In the genomic region with DNA sequence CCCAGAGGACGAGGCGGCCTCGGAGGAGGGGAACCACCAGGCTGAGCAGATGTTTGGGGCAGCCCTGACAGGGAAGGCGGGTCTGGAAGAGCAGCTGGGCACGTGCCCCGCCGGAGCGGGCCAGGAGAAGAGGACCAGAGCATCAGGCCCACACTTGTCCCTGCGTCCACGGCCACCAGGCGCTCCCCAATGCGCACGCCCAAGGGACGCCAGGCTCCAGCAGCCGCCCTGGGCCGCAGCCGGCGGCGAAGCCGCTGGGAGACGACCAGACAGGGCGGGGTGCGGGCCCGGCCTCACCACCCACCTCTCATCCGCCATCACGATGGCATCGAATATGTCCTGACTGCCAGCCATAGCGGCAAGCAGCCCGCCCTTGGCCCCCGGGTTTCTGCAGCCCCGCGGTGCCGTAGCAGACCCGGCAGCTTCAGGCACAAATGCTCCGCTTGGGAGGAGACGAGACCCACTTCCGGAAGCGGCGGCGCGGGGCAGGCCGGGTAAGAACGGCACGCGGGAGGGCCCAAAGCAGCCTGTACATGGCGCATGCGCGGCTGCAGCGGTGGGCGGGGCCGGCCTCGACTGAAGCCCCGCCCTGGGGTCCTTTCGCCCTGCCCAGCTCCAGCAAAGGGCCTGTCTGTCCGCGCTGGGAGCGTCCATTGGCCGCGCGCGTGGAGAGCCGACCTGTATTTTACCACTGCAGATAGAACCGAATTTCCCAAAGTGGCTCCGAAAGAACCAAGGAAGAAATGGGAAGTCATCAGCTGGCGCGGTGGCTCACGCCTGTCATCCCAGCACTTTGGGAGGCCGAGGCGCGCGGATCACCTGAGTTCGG, we compare ENCODE assay signal across 8 cellular contexts. TPM values are rescaled to one million over a fixed set of nuclear protein-coding genes. Genes with fewer than 3 reads are reported as not detected.
A peak's percentile ranks its signal among the peaks of the same experiment; 100 is the strongest.
DNase-seq lines count a peak whose midpoint lies in the region; ATAC-seq and TF ChIP-seq lines count a peak whose summit lies in the region.

Gene LTO1, minus strand, starts transcription at position 468 of the 829 bp plus-strand sequence. Its CDS starts 114 bp downstream, at position 354.

- intact Hi-C loops in vagina (cut with DNase I) = no loop called here

- H3K4me1 ChIP-seq in rectal smooth muscle tissue (ENCODE audit: control insufficient read depth, insufficient read depth, low read length) (peaks cover 10% of the 10 kb centered on the region), vagina (peaks cover 20% of the 10 kb centered on the region)

- H3K27me3 ChIP-seq in rectal smooth muscle tissue (ENCODE audit: control insufficient read depth, insufficient read depth, low read length) (no peaks in the 10 kb centered on the region), vagina (no peaks in the 10 kb centered on the region)

- ATAC-seq in GM18502 (IDR thresholded peaks at IDR 0.05; ENCODE audit: poor library complexity, unreplicated experiment) = peak; percentile 87
- peak; percentile 86 for ATAC-seq in HG02970 (IDR thresholded peaks at IDR 0.05; ENCODE audit: low FRiP score, unreplicated experiment)

- H3K27ac ChIP-seq in rectal smooth muscle tissue (ENCODE audit: low read depth, low read length) (peak within 1 kb of the TSS; percentile 81), vagina (peak within 1 kb of the TSS; percentile 49)

- H3K36me3 ChIP-seq in rectal smooth muscle tissue (ENCODE audit: control insufficient read depth, insufficient read depth, low read length) (peaks cover 15% of the 10 kb centered on the region), vagina (no peaks in the 10 kb centered on the region)

- TF ChIP-seq CTCF in astrocyte of the cerebellum (IDR thresholded peaks at IDR 0.05; ENCODE audit: low read depth, low read length, missing control alignments) = no peak
- no peak for TF ChIP-seq CTCF in vagina (IDR thresholded peaks at IDR 0.05)

- peak within 1 kb of the TSS; percentile 88 for H3K9ac ChIP-seq in rectal smooth muscle tissue (ENCODE audit: low read length)

- H3K9me3 ChIP-seq in vagina = no peaks in the 10 kb centered on the region

- in situ Hi-C loops in astrocyte of the cerebellum (cut with HindIII; ENCODE audit: low sequenced_read_pairs) = no loop called here

- DNase-seq in NCI-H2081 (lab: John Stamatoyannopoulos, UW) = peak; percentile 92 to 94
- DNase-seq in T-helper 9 cell = peak; percentile 94
- DNase-seq in astrocyte of the cerebellum (ENCODE audit: low read depth) = peak; percentile 90
- peak; percentile 98 for DNase-seq in hepatic stellate cell (ENCODE audit: low spot score)
- DNase-seq in vagina (ENCODE audit: extremely low spot score in 2 of 2) = peak in 1 of 2 donors; percentile 90

- peak within 1 kb of the TSS; percentile 97 for H3K4me3 ChIP-seq in astrocyte of the cerebellum (ENCODE audit: low read depth, low read length)
- peak within 1 kb of the TSS; percentile 97 for H3K4me3 ChIP-seq in rectal smooth muscle tissue (ENCODE audit: low read length)
- peak within 1 kb of the TSS; percentile 60 to 67 for H3K4me3 ChIP-seq in vagina

- TF ChIP-seq POLR2A in vagina (IDR thresholded peaks at IDR 0.05) = peak in 1 of 2 donors; percentile 36

RNA-seq across cellular contexts. Expression of gene LTO1, which starts in this region (rescaled TPM):
- 15.7 TPM for total RNA-seq in vagina
